8 cellular contexts compared by ENCODE assay signal in genomic region chr3:183825380-183826161, GRCh38. TPM values are rescaled to one million over a fixed set of nuclear protein-coding genes. Genes with fewer than 3 reads are reported as not detected.
DNase-seq lines count a peak whose midpoint lies in the region; ATAC-seq, FAIRE-seq and TF ChIP-seq lines count a peak whose summit lies in the region.

Gene MAP6D1 (minus strand): TSS chr3:183825577. CDS start chr3:183825547, 30 bp downstream.

- H2AFZ ChIP-seq in H1 (ENCODE audit: low read length): peak within 1 kb of the TSS; percentile 8; the same call in 1 of the 2 replicates

- H4K20me1 ChIP-seq in H1 (replicated peaks in 1 of 2; ENCODE audit: control insufficient read depth in 1 of 2, insufficient read depth in 2 of 2, low read length in 2 of 2): peaks cover 0 to 4% of the 10 kb centered on the region in 2 experiments

- peak within 1 kb of the TSS; percentile 62 for H3K4me3 ChIP-seq in HAP-1
- peak within 1 kb of the TSS; percentile 60 to 79 (median 68) for H3K4me3 ChIP-seq in H1 (ENCODE audit: extremely low read depth in 1 of 4, insufficient read depth in 2 of 4, low read depth in 3 of 4, low read length in 4 of 4)

- H3K56ac ChIP-seq in H1 (replicated peaks; ENCODE audit: insufficient read length, low read depth, low read length): no peak within 1 kb of the TSS

- H3K23ac ChIP-seq in H1 (ENCODE audit: insufficient read length): no peak within 1 kb of the TSS

- H2BK15ac ChIP-seq in H1 (ENCODE audit: low read length): no peak within 1 kb of the TSS

- CTCF ChIA-PET in H1 (lab: Charles Lee; ENCODE audit: partially characterized antibody): interaction anchor here (0.7 to 2.4 kb wide), 10 partner anchors 9 to 359 kb away, joined by 3 to 11 read pairs (median 3); partner anchors contain the start of gene PARL

- H2BK12ac ChIP-seq in H1 (ENCODE audit: low read depth, low read length): no peak within 1 kb of the TSS

- TF ChIP-seq POLR2A in H1 (IDR thresholded peaks at IDR 0.05; ENCODE audit: control extremely low read depth in 1 of 2, low read depth in 2 of 2, low read length in 2 of 2): no peak

- no peak within 1 kb of the TSS for H3K4ac ChIP-seq in H1 (replicated peaks; ENCODE audit: insufficient read length, low read depth, low read length)

- TF ChIP-seq RAD21 in H1 (IDR thresholded peaks at IDR 0.05 in 1 of 2, conservative IDR thresholded peaks at IDR 0.05 in 1 of 2; ENCODE audit: low read depth in 2 of 2, low read length in 2 of 2): peak; percentile 27 to 48; a peak in 3 of 4 replicates

- no peak for TF ChIP-seq EP300 in H1 (IDR thresholded peaks at IDR 0.05; ENCODE audit: borderline replicate concordance in 1 of 2, low read depth in 2 of 2, low read length in 2 of 2)

- no peak within 1 kb of the TSS for H2BK20ac ChIP-seq in H1 (ENCODE audit: low read length)

- peaks cover 13% of the 10 kb centered on the region; the same call in 1 of the 2 replicates for H3K23me2 ChIP-seq in H1 (ENCODE audit: low read depth, low read length)

- H3K14ac ChIP-seq in H1 (ENCODE audit: insufficient read length): no peak within 1 kb of the TSS

- 20% methylated on average over 18 of the region's 82 CpGs; no CpG with 5 or more reads in 1 of the 2 experiments for WGBS in H1 (ENCODE audit: extremely low coverage in 1 of 2, insufficient coverage in 1 of 2, insufficient read length in 1 of 2, insufficient replicate concordance in 2 of 2, low coverage in 1 of 2, low lambda C conversion rate in 2 of 2, missing lambda C conversion rate in 1 of 2), 2 experiments

- no peaks in the 10 kb centered on the region for H3K79me1 ChIP-seq in H1 (ENCODE audit: low read depth, low read length)

- no peak within 1 kb of the TSS for H4K91ac ChIP-seq in H1 (replicated peaks; ENCODE audit: insufficient read length, low read length)

- peak in 2 of 3 experiments; percentile 43 to 64; a peak in 3 of 4 replicates for TF ChIP-seq CTCF in H1 (IDR thresholded peaks at IDR 0.05; ENCODE audit: control extremely low read depth in 1 of 3, insufficient read depth in 1 of 3, low read depth in 1 of 3, low read length in 3 of 3)

- in situ Hi-C loops in HAP-1 (cut with MboI; ENCODE audit: low sequenced_read_pairs): no loop called here

- peak within 1 kb of the TSS; percentile 20 to 58 (median 48); a peak in 4 of 7 replicates for H3K9ac ChIP-seq in H1 (replicated peaks in 1 of 4; ENCODE audit: extremely low read depth in 1 of 4, low read depth in 3 of 4, low read length in 3 of 4)

- H3K4me1 ChIP-seq in HAP-1 (peaks cover 8% of the 10 kb centered on the region), H1 (replicated peaks in 1 of 4; ENCODE audit: control insufficient read depth in 3 of 4, insufficient read depth in 4 of 4, low read length in 3 of 4) (peaks cover 0 to 7% (median 3%) of the 10 kb centered on the region in 4 experiments; a peak in 4 of 7 replicates)

- H3K27me3 ChIP-seq in HAP-1 (ENCODE audit: low read depth) (no peaks in the 10 kb centered on the region), H1 (replicated peaks in 1 of 4; ENCODE audit: control insufficient read depth in 3 of 4, extremely low read depth in 1 of 4, insufficient read depth in 3 of 4, low read length in 3 of 4) (peaks cover 0 to 3% (median 0%) of the 10 kb centered on the region in 4 experiments; a peak in 3 of 7 replicates)

- H3K36me3 ChIP-seq in HAP-1 (replicated peaks): peaks cover 9% of the 10 kb centered on the region
- peaks cover 0 to 6% (median 3%) of the 10 kb centered on the region in 4 experiments; a peak in 2 of 8 replicates for H3K36me3 ChIP-seq in H1 (ENCODE audit: control insufficient read depth in 2 of 4, insufficient read depth in 4 of 4, low read length in 3 of 4)

- H3K4me2 ChIP-seq in H1 (ENCODE audit: insufficient read depth in 1 of 2, low read depth in 2 of 2, low read length in 2 of 2): peak within 1 kb of the TSS; percentile 87 to 99

- peak within 1 kb of the TSS; percentile 44; the same call in 1 of the 2 replicates for H2BK5ac ChIP-seq in H1 (ENCODE audit: low read depth, low read length)

- FAIRE-seq in H1 (lab: Jason Lieb, UNC): no peak

- H2BK120ac ChIP-seq in H1 (replicated peaks; ENCODE audit: low read depth, low read length): no peak within 1 kb of the TSS

- H4K8ac ChIP-seq in H1 (ENCODE audit: extremely low read depth, insufficient read depth, low read length): peak within 1 kb of the TSS; percentile 62; the same call in 1 of the 2 replicates

- H3K18ac ChIP-seq in H1 (ENCODE audit: extremely low read depth, low read length): no peak within 1 kb of the TSS; the same call in 1 of the 2 replicates

- H2AK5ac ChIP-seq in H1 (ENCODE audit: low read depth, low read length): no peak within 1 kb of the TSS

- ATAC-seq in GM21515 (IDR thresholded peaks at IDR 0.05; ENCODE audit: unreplicated experiment): no peak

- H3K79me2 ChIP-seq in H1 (ENCODE audit: control insufficient read depth in 1 of 2, insufficient read depth in 2 of 2, low read length in 2 of 2): no peaks in the 10 kb centered on the region

- POLR2A ChIA-PET in H1 (lab: Charles Lee; ENCODE audit: partially characterized antibody): interaction anchor here (0.6 to 1.9 kb wide), 5 partner anchors 9 to 68 kb away, joined by 3 to 6 read pairs (median 4); partner anchors contain the start of gene PARL

- DNase-seq in ELF-1 (ENCODE audit: low read depth, low spot score) (peak; percentile 86), HAP-1 (ENCODE audit: low spot score in 2 of 2) (peak; percentile 79 to 88), NCI-H2227 (lab: John Stamatoyannopoulos, UW; ENCODE audit: unreplicated experiment) (peak; percentile 79), H1 (ENCODE audit: low read depth in 1 of 2, low spot score in 2 of 2) (peak; percentile 31 to 85), lung microvascular endothelial cell (ENCODE audit: low read depth in 2 of 2) (peak; percentile 36 to 50)
- peak; percentile 83 for DNase-seq in activated CD8-positive, alpha-beta memory T cell treated with anti-CD3 and anti-CD28 coated beads for 24 hours
- peak; percentile 52 for DNase-seq in stimulated activated CD8-positive, alpha-beta memory T cell treated with anti-CD3 and anti-CD28 coated beads, Interleukin-4, amount 100 ng/mL, for 24 hours (ENCODE audit: low read depth)

- no peak within 1 kb of the TSS for H3K27ac ChIP-seq in H1 (ENCODE audit: low read depth, low read length)

- H3K9me3 ChIP-seq in HAP-1: no peaks in the 10 kb centered on the region
- no peaks in the 10 kb centered on the region for H3K9me3 ChIP-seq in H1 (ENCODE audit: insufficient read depth in 2 of 2, low read depth in 1 of 2, low read length in 1 of 2)

- no peak within 1 kb of the TSS for H4K5ac ChIP-seq in H1 (ENCODE audit: insufficient read length, low read depth, low read length)

TF ChIP-seq in H1, 55 proteins besides CTCF, POLR2A, EP300 and RAD21 (continues in another document):
- 0 out of 2 replicates have a peak, but pooled peaks have one; percentile 87 for TF ChIP-seq RBBP5 (IDR thresholded peaks at IDR 0.05; ENCODE audit: borderline replicate concordance, low read depth, low read length)
- no peak for TF ChIP-seq HDAC6 (IDR thresholded peaks at IDR 0.05; ENCODE audit: low read depth, low read length)
- no peak for TF ChIP-seq GABPA (IDR thresholded peaks at IDR 0.05; ENCODE audit: borderline replicate concordance, insufficient read depth, low read length)
- TF ChIP-seq SIRT6 (IDR thresholded peaks at IDR 0.05; ENCODE audit: low read length): no peak
- peak; percentile 37 for TF ChIP-seq KDM4A (IDR thresholded peaks at IDR 0.05; ENCODE audit: low read depth, low read length, severe bottlenecking)
- TF ChIP-seq RXRA (IDR thresholded peaks at IDR 0.05; ENCODE audit: insufficient read depth, low read depth, low read length): no peak
- TF ChIP-seq ASH2L (IDR thresholded peaks at IDR 0.05; ENCODE audit: low read length): no peak
- TF ChIP-seq SP2 (IDR thresholded peaks at IDR 0.05; ENCODE audit: low read length): no peak
- TF ChIP-seq EGR1 (IDR thresholded peaks at IDR 0.05; ENCODE audit: borderline replicate concordance, low read depth, low read length): 0 out of 2 replicates have a peak, but pooled peaks have one; percentile 19
- TF ChIP-seq SUZ12 (IDR thresholded peaks at IDR 0.05; ENCODE audit: low read length): no peak
- TF ChIP-seq BACH1 (IDR thresholded peaks at IDR 0.05; ENCODE audit: low read length): no peak
- peak; percentile 75 for TF ChIP-seq MAX (IDR thresholded peaks at IDR 0.05)
- 0 out of 2 replicates have a peak, but pooled peaks have one; percentile 41 for TF ChIP-seq YY1 (IDR thresholded peaks at IDR 0.05; ENCODE audit: low read depth, low read length)
- no peak for TF ChIP-seq TEAD4 (IDR thresholded peaks at IDR 0.05; ENCODE audit: low read depth, low read length)
- TF ChIP-seq SIN3A (conservative IDR thresholded peaks at IDR 0.05 in 1 of 2, IDR thresholded peaks at IDR 0.05 in 1 of 2; ENCODE audit: low read depth in 1 of 2, low read length in 2 of 2): 0 out of 4 replicates have a peak, but pooled peaks of 1 of the 2 experiments have one; percentile 37
- peak; percentile 47; the same call in 1 of the 2 replicates for TF ChIP-seq PHF8 (conservative IDR thresholded peaks at IDR 0.05; ENCODE audit: low read depth, low read length)
- no peak for TF ChIP-seq SIX5 (IDR thresholded peaks at IDR 0.05; ENCODE audit: low read depth, low read length)
- TF ChIP-seq CREB1 (IDR thresholded peaks at IDR 0.05): no peak; the same call in 1 of the 2 replicates
- TF ChIP-seq HDAC2 (IDR thresholded peaks at IDR 0.05; ENCODE audit: borderline replicate concordance in 1 of 2, low read depth in 2 of 2, low read length in 2 of 2): 0 out of 4 replicates have a peak, but pooled peaks of 1 of the 2 experiments have one; percentile 28

RNA-seq across cellular contexts. Expression of gene MAP6D1, which starts in this region (rescaled TPM):
- total RNA-seq in H1 (2021; fragmentation: NEBNext Ultra II Directional; extraction: Animal tissue kit (Norgen Biotek cat#: 25700)): 4.1 and 5.2 TPM in 2 replicates
- 4.8 and 5.4 TPM in 2 replicates for polyA plus RNA-seq in H1 (2011; rRNA removed)
- polyA plus RNA-seq in H1 (2011; cell fraction: cytosol; rRNA removed): 3.7 TPM
- 3.7 TPM for polyA plus RNA-seq in H1 (2011; cell fraction: nucleus; rRNA removed)
- 1.2 to 2.5 TPM (median 2.0 TPM) in 4 replicates for polyA plus RNA-seq in H1 (2012, experiment 1 of 2)
- polyA plus RNA-seq in H1 (2012, experiment 2 of 2): 4.9 TPM
- polyA plus RNA-seq in H1 (2013, experiment 1 of 2): 3.4 TPM
- polyA plus RNA-seq in H1 (2013, experiment 2 of 2): 3.8 TPM
- polyA minus RNA-seq in H1 (2011; rRNA and poly(A)+ RNA removed): 0.37 and 0.95 TPM in 2 replicates
- polyA minus RNA-seq in H1 (2011; cell fraction: cytosol; rRNA and poly(A)+ RNA removed): 1.4 TPM
- polyA minus RNA-seq in H1 (2011; cell fraction: nucleus; rRNA and poly(A)+ RNA removed): 1.5 TPM
- 0.60 and 1.7 TPM in 2 replicates for total RNA-seq in lung microvascular endothelial cell
